Comparison of ENCODE assay signal across 14 cellular contexts in genomic region chr15:39788108-39788507, GRCh38. TPM values are rescaled to one million over a fixed set of nuclear protein-coding genes. Genes with fewer than 3 reads are reported as not detected.
A peak's percentile ranks its signal among the peaks of the same experiment; 100 is the strongest.
DNase-seq lines count a peak whose midpoint lies in the region; ATAC-seq and TF ChIP-seq lines count a peak whose summit lies in the region.
"Had no signal": no experiment of that assay in that cellular context is flagged by ENCODE, and none has a peak within 500 bp of the region (broad histone marks: within the 10 kb centered on the region; RNA-seq: fewer than 3 reads in every experiment).

No MANE protein-coding gene starts in this region.

- no peak overlapping the region for H3K27ac ChIP-seq in endodermal cell (ENCODE audit: low read depth, low read length)
- H3K27ac ChIP-seq: tibial nerve had no signal

- H3K4me3 Mint-ChIP-seq in endodermal cell, result no peak overlapping the region
- H3K4me3 Mint-ChIP-seq: mesothelial cell of epicardium had no signal

- no peaks in the 10 kb centered on the region for H3K27me3 Mint-ChIP-seq in endodermal cell (ENCODE audit: insufficient read depth)

- no peak overlapping the region for H3K9ac ChIP-seq in endodermal cell (ENCODE audit: extremely low read depth, low read length, poor library complexity, severe bottlenecking)

- TF ChIP-seq CTCF in endodermal cell (conservative IDR thresholded peaks at IDR 0.05), result no peak

- peak overlapping the region in 1 of 2 donors; percentile 9 for H3K27ac Mint-ChIP-seq in activated naive CD4-positive, alpha-beta T cell treated with anti-CD3 and anti-CD28 coated beads, Interleukin-2, amount 50 U/mL, for 72 hours
- peak overlapping the region; percentile 74 for H3K27ac Mint-ChIP-seq in endodermal cell
- H3K27ac Mint-ChIP-seq: mesothelial cell of epicardium had no signal

- H3K9me3 Mint-ChIP-seq in activated naive CD4-positive, alpha-beta T cell treated with anti-CD3 and anti-CD28 coated beads, Interleukin-2, amount 50 U/mL, for 72 hours, result no peaks in the 10 kb centered on the region
- no peaks in the 10 kb centered on the region for H3K9me3 Mint-ChIP-seq in endodermal cell
- H3K9me3 Mint-ChIP-seq: mesothelial cell of epicardium had no signal

- no peak for DNase-seq in activated naive CD4-positive, alpha-beta T cell treated with anti-CD3 and anti-CD28 coated beads, Interleukin-2, amount 50 U/mL, for 72 hours (ENCODE audit: low spot score in 2 of 2)
- no peak for DNase-seq in activated naive CD4-positive, alpha-beta T cell treated with Interleukin-2 at 50 U/mL for 16 hours
- DNase-seq in endodermal cell (no peak), medulla oblongata (ENCODE audit: extremely low spot score) (no peak), CD1c-positive myeloid dendritic cell (ENCODE audit: extremely low spot score) (no peak), cerebellum (ENCODE audit: low spot score) (no peak)
- DNase-seq in stimulated activated naive CD8-positive, alpha-beta T cell treated with anti-CD3 and anti-CD28 coated beads, Interleukin-15, Interleukin-2, amounts not matched to agents 100 U/mL and 50 U/mL, for 24 hours, result no peak
- DNase-seq: activated gamma-delta T cell treated with Interleukin-2 at 50 U/mL for 16 hours, BE2C, KG1, right cardiac atrium had no signal

- H3K4me3 ChIP-seq in endodermal cell (ENCODE audit: low read length), result no peak overlapping the region
- H3K4me3 ChIP-seq: tibial nerve had no signal

- no peaks in the 10 kb centered on the region for H3K36me3 ChIP-seq in endodermal cell (ENCODE audit: control insufficient read depth, insufficient read depth, low read length)
- H3K36me3 ChIP-seq: BE2C, tibial nerve had no signal

- H3K4me1 Mint-ChIP-seq in endodermal cell, result peaks cover 64% of the 10 kb centered on the region

- no peaks in the 10 kb centered on the region for H3K9me3 ChIP-seq in endodermal cell (ENCODE audit: control insufficient read depth, low read length)
- H3K9me3 ChIP-seq: BE2C, tibial nerve had no signal

- WGBS in endodermal cell (ENCODE audit: insufficient coverage in 1 of 2, insufficient read length in 1 of 2), 2 experiments, result 76 to 77% methylated on average over 4 of the region's 4 CpGs

- ATAC-seq in activated naive CD4-positive, alpha-beta T cell treated with anti-CD3 and anti-CD28 coated beads, Interleukin-2, amount 50 U/mL, for 72 hours, result peak; percentile 66 to 83
- peak; percentile 40 for ATAC-seq in HG03565 (IDR thresholded peaks at IDR 0.05; ENCODE audit: unreplicated experiment)
- ATAC-seq in stimulated activated naive CD8-positive, alpha-beta T cell treated with anti-CD3 and anti-CD28 coated beads, Interleukin-15, Interleukin-2, amounts not matched to agents 100 U/mL and 50 U/mL, for 24 hours, result peak; percentile 65
- ATAC-seq: right cardiac atrium had no signal

- H3K27me3 ChIP-seq in endodermal cell (ENCODE audit: control insufficient read depth, insufficient read depth, low read length, poor library complexity, severe bottlenecking), result no peaks in the 10 kb centered on the region
- H3K27me3 ChIP-seq: BE2C, tibial nerve had no signal

- no peaks in the 10 kb centered on the region for H3K4me1 ChIP-seq in endodermal cell (ENCODE audit: control insufficient read depth, insufficient read depth, low read length)
- H3K4me1 ChIP-seq: BE2C had no signal

- peaks cover 0 to 9% of the 10 kb centered on the region in 2 donors for H3K36me3 Mint-ChIP-seq in activated naive CD4-positive, alpha-beta T cell treated with anti-CD3 and anti-CD28 coated beads, Interleukin-2, amount 50 U/mL, for 72 hours
- no peaks in the 10 kb centered on the region for H3K36me3 Mint-ChIP-seq in endodermal cell (ENCODE audit: low read depth)
- H3K36me3 Mint-ChIP-seq: mesothelial cell of epicardium had no signal

RNA-seq across cellular contexts. Expression of gene FSIP1, which starts 5.5 kb away (rescaled TPM):
- 1 to 10 TPM in 1 of 2 donors, under 1 TPM in 1; 0.18 to 1.1 TPM for total RNA-seq in activated naive CD4-positive, alpha-beta T cell treated with anti-CD3 and anti-CD28 coated beads, Interleukin-2, amount 50 U/mL, for 72 hours
- 1 to 10 TPM in 1 of 2 donors, under 1 TPM in 1; 0.77 to 1.7 TPM for total RNA-seq in endodermal cell
- 2.6 TPM for polyA plus RNA-seq in endodermal cell (2013, experiment 1 of 2)
- 2.2 TPM for polyA plus RNA-seq in endodermal cell (2013, experiment 2 of 2)
- 6.1 TPM for total RNA-seq in cerebellum
